In genomic region chr1:169044971-169045370, GRCh38 we compare ENCODE assay signal across 11 cellular contexts.
A peak's percentile ranks its signal among the peaks of the same experiment; 100 is the strongest.
DNase-seq lines count a peak whose midpoint lies in the region; ATAC-seq and TF ChIP-seq lines count a peak whose summit lies in the region.
"Had no signal": no experiment of that assay in that cellular context is flagged by ENCODE, and none has a peak within 500 bp of the region (broad histone marks: within the 10 kb centered on the region; RNA-seq: fewer than 3 reads in every experiment).

No MANE protein-coding gene starts in this region.

- peak overlapping the region; percentile 88 for H3K27ac Mint-ChIP-seq in dendritic cell treated with granulocyte-macrophage colony-stimulating factor and Interleukin-4, amounts not matched to agents 40 ng/mL and 50 ng/mL, for 4 days
- H3K27ac Mint-ChIP-seq: WTC11 had no signal

- no peak for TF ChIP-seq EP300 in suprapubic skin (IDR thresholded peaks at IDR 0.05)

- no peaks in the 10 kb centered on the region for H3K27me3 ChIP-seq in suprapubic skin

- H3K4me3 Mint-ChIP-seq in dendritic cell treated with granulocyte-macrophage colony-stimulating factor and Interleukin-4, amounts not matched to agents 40 ng/mL and 50 ng/mL, for 4 days, result no peak overlapping the region
- H3K4me3 Mint-ChIP-seq: WTC11 had no signal

- no peak for TF ChIP-seq POLR2A in suprapubic skin (IDR thresholded peaks at IDR 0.05)

- H3K9me3 Mint-ChIP-seq in dendritic cell treated with granulocyte-macrophage colony-stimulating factor and Interleukin-4, amounts not matched to agents 40 ng/mL and 50 ng/mL, for 4 days, result no peaks in the 10 kb centered on the region
- H3K9me3 Mint-ChIP-seq: WTC11 had no signal

- 74% methylated on average over 4 of the region's 4 CpGs for WGBS in suprapubic skin

- H3K27ac ChIP-seq in KOPT-K1 (ENCODE audit: low read depth, low read length, poor library complexity, severe bottlenecking) (peak overlapping the region; percentile 65), suprapubic skin (no peak overlapping the region)

- no peaks in the 10 kb centered on the region for H3K27me3 Mint-ChIP-seq in dendritic cell treated with granulocyte-macrophage colony-stimulating factor and Interleukin-4, amounts not matched to agents 40 ng/mL and 50 ng/mL, for 4 days

- DNase-seq in NCI-H2196 (lab: John Stamatoyannopoulos, UW; ENCODE audit: unreplicated experiment), result no peak
- DNase-seq in ureter (ENCODE audit: low spot score), result no peak
- no peak for DNase-seq in suprapubic skin (ENCODE audit: low spot score in 2 of 2)
- DNase-seq: left colon had no signal

- H3K9me3 ChIP-seq in KOPT-K1 (ENCODE audit: insufficient read depth, low read length, poor library complexity, severe bottlenecking), result no peaks in the 10 kb centered on the region
- H3K9me3 ChIP-seq in suprapubic skin, result no peaks in the 10 kb centered on the region

- intact Hi-C loops in dendritic cell treated with granulocyte-macrophage colony-stimulating factor and Interleukin-4, amounts not matched to agents 40 ng/mL and 50 ng/mL, for 4 days (cut with micrococcal nuclease), result loop anchor here (5.0 kb wide), 1 partner anchor 62 kb away; the partner anchor contains the start of gene ATP1B1

- H3K4me1 Mint-ChIP-seq in dendritic cell treated with granulocyte-macrophage colony-stimulating factor and Interleukin-4, amounts not matched to agents 40 ng/mL and 50 ng/mL, for 4 days (ENCODE audit: low read depth), result peaks cover 95% of the 10 kb centered on the region
- H3K4me1 Mint-ChIP-seq: WTC11 had no signal

- H3K36me3 ChIP-seq in KOPT-K1 (ENCODE audit: insufficient read depth, low read length) (no peaks in the 10 kb centered on the region), suprapubic skin (no peaks in the 10 kb centered on the region)

- H3K36me3 Mint-ChIP-seq in dendritic cell treated with granulocyte-macrophage colony-stimulating factor and Interleukin-4, amounts not matched to agents 40 ng/mL and 50 ng/mL, for 4 days (ENCODE audit: low read depth), result no peaks in the 10 kb centered on the region
- H3K36me3 Mint-ChIP-seq: WTC11 had no signal

- no peak overlapping the region for H3K4me3 ChIP-seq in suprapubic skin
- H3K4me3 ChIP-seq: K562 had no signal

- ATAC-seq in GM18498 (IDR thresholded peaks at IDR 0.05; ENCODE audit: unreplicated experiment), result peak; percentile 44
- peak; percentile 50 for ATAC-seq in GM21529 (IDR thresholded peaks at IDR 0.05; ENCODE audit: unreplicated experiment)
- no peak for ATAC-seq in GM21390 (IDR thresholded peaks at IDR 0.05; ENCODE audit: unreplicated experiment)
- ATAC-seq: WTC11 had no signal

- no peak for TF ChIP-seq CTCF in suprapubic skin (IDR thresholded peaks at IDR 0.05)

- H3K4me1 ChIP-seq in suprapubic skin, result no peaks in the 10 kb centered on the region
